1 cellular context compared by ENCODE assay signal in the genomic region with DNA sequence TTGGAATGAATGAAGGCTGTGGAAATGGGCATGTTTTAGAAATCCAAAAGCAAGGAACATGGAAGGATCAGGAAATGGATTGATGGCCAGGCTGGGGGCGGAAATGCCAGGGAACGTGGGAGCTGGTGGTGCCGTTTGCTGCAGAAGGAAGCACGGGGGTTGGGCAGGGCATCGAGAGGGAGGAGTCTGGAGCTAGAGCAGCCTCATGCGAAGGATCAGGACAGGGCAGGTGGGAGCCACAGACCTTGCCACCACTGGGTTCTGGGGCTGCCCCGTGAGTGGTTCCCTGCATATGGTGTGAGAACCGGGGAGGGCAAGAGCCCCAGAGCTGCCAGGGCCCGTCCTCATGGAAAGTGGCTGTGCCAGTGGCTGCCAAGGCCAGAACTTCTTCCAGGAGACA.
TF ChIP-seq lines count a peak whose summit lies in the region.

No MANE protein-coding gene starts in this region.

TF ChIP-seq in WTC11, 78 proteins besides CTCF, POLR2A, EP300 and RAD21 (continued from another document):
- no peak for TF ChIP-seq JUN (CRISPR knock-in tag; IDR thresholded peaks at IDR 0.05)
- TF ChIP-seq, protein P1, sequence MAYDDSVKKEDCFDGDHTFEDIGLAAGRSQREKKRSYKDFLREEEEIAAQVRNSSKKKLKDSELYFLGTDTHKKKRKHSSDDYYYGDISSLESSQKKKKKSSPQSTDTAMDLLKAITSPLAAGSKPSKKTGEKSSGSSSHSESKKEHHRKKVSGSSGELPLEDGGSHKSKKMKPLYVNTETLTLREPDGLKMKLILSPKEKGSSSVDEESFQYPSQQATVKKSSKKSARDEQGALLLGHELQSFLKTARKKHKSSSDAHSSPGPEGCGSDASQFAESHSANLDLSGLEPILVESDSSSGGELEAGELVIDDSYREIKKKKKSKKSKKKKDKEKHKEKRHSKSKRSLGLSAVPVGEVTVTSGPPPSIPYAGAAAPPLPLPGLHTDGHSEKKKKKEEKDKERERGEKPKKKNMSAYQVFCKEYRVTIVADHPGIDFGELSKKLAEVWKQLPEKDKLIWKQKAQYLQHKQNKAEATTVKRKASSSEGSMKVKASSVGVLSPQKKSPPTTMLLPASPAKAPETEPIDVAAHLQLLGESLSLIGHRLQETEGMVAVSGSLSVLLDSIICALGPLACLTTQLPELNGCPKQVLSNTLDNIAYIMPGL (CRISPR knock-in tag; IDR thresholded peaks at IDR 0.05) = no peak
- TF ChIP-seq, protein P2, sequence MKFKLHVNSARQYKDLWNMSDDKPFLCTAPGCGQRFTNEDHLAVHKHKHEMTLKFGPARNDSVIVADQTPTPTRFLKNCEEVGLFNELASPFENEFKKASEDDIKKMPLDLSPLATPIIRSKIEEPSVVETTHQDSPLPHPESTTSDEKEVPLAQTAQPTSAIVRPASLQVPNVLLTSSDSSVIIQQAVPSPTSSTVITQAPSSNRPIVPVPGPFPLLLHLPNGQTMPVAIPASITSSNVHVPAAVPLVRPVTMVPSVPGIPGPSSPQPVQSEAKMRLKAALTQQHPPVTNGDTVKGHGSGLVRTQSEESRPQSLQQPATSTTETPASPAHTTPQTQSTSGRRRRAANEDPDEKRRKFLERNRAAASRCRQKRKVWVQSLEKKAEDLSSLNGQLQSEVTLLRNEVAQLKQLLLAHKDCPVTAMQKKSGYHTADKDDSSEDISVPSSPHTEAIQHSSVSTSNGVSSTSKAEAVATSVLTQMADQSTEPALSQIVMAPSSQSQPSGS (CRISPR knock-in tag; IDR thresholded peaks at IDR 0.05; ENCODE audit: borderline replicate concordance, low read depth) = no peak
- no peak for TF ChIP-seq ZNF219 (CRISPR knock-in tag; IDR thresholded peaks at IDR 0.05; ENCODE audit: borderline replicate concordance)
TF ChIP-seq in WTC11: peak in this region for 0.
